In genomic region chr1:177227978-177228720, GRCh38 we compare ENCODE assay signal across 26 cellular contexts. TPM values are rescaled to one million over a fixed set of nuclear protein-coding genes. Genes with fewer than 3 reads are reported as not detected.
"Had no signal": no experiment of that assay in that cellular context is flagged by ENCODE, and none has a peak within 500 bp of the region (broad histone marks: within the 10 kb centered on the region; RNA-seq: fewer than 3 reads in every experiment).

No MANE protein-coding gene starts in this region.

- H3K4me3 ChIP-seq: colonic mucosa, dorsolateral prefrontal cortex, hepatocyte, left ventricle myocardium inferior, right lobe of liver, skin epidermis, tibial artery had no signal

- DNase-seq: activated CD8-positive, alpha-beta memory T cell treated with anti-CD3 and anti-CD28 coated beads, Interleukin-2, amount 50 U/mL, for 4 hours; activated naive CD4-positive, alpha-beta T cell treated with anti-CD3 and anti-CD28 coated beads for 36 hours; activated naive CD8-positive, alpha-beta T cell treated with anti-CD3 and anti-CD28 coated beads, Interleukin-2, amount 10 ng/mL, durations not matched to agents 7 days and 5 days; activated T-cell treated with anti-CD3 and anti-CD28 coated beads, Interleukin-2, amount 50 U/mL, for 24 hours; amniotic stem cell; colonic mucosa; dorsolateral prefrontal cortex; effector memory CD8-positive, alpha-beta T cell; glutamatergic neuron; immature natural killer cell; left ventricle myocardium inferior; right lobe of liver; stimulated activated CD4-positive, alpha-beta T cell treated with anti-CD3 and anti-CD28 coated beads, Interleukin-1b, Interleukin-23, amount 100 ng/mL, for 48 hours; stimulated activated naive CD8-positive, alpha-beta T cell treated with anti-CD3 and anti-CD28 coated beads, Interleukin-15, amount 100 ng/mL, for 72 hours; tibial artery had no signal

- H3K36me3 ChIP-seq: colonic mucosa, left ventricle myocardium inferior, neutrophil, right lobe of liver, tibial artery had no signal

- H3K9me3 ChIP-seq: colonic mucosa, left ventricle myocardium inferior, neutrophil, right lobe of liver, tibial artery had no signal

- ATAC-seq: effector memory CD8-positive, alpha-beta T cell; esophagus mucosa; natural killer cell treated with Interleukin-12 subunit alpha and Interleukin-12 subunit beta and Interleukin-15 and Interleukin-18, amount 100 ng/mL, for 72 hours; right lobe of liver; stimulated activated effector memory CD8-positive, alpha-beta T cell treated with anti-CD3 and anti-CD28 coated beads, Interleukin-12 subunit alpha, Interleukin-12 subunit beta, amount 100 ng/mL, for 72 hours; stimulated activated naive CD8-positive, alpha-beta T cell treated with anti-CD3 and anti-CD28 coated beads, Interleukin-15, amount 100 ng/mL, for 72 hours; WTC11 had no signal

- H3K27me3 ChIP-seq: colonic mucosa, dorsolateral prefrontal cortex, hepatocyte, neutrophil, right lobe of liver, tibial artery had no signal

- H3K27ac ChIP-seq: colonic mucosa, hepatocyte, left ventricle myocardium inferior, neutrophil, parathyroid adenoma, right lobe of liver, skin epidermis, tibial artery had no signal

- H3K4me1 ChIP-seq: colonic mucosa, right lobe of liver, tibial artery had no signal

RNA-seq across cellular contexts. Expression of gene BRINP2, which starts 57.4 kb away (rescaled TPM):
- total RNA-seq: activated naive CD4-positive, alpha-beta T cell treated with anti-CD3 and anti-CD28 coated beads for 36 hours; activated naive CD8-positive, alpha-beta T cell treated with anti-CD3 and anti-CD28 coated beads, Interleukin-2, amount 10 ng/mL, durations not matched to agents 7 days and 5 days; activated T-helper 2 cell treated with anti-CD3 and anti-CD28 coated beads, Interferon-gamma antibody, Interleukin-2, Interleukin-4, amounts not matched to agents 10 μg/mL and 5 μg/mL and 100 μg/mL, durations not matched to agents 14 hours and 24 hours and 36 hours; bronchial epithelial cell; colonic mucosa; endothelial cell of umbilical vein; esophagus mucosa; natural killer cell treated with Interleukin-12 subunit alpha and Interleukin-12 subunit beta and Interleukin-15 and Interleukin-18, amount 100 ng/mL, for 72 hours had no signal
- polyA plus RNA-seq: endothelial cell of umbilical vein, hepatocyte, immature natural killer cell had no signal
